ENCODE assay signal across 12 cellular contexts in genomic region chr1:46041974-46042373, GRCh38.
DNase-seq lines count a peak whose midpoint lies in the region; ATAC-seq, FAIRE-seq and TF ChIP-seq lines count a peak whose summit lies in the region.
"Had no signal": no experiment of that assay in that cellular context is flagged by ENCODE, and none has a peak within 500 bp of the region (broad histone marks: within the 10 kb centered on the region; RNA-seq: fewer than 3 reads in every experiment).

No MANE protein-coding gene starts in this region.

- TF ChIP-seq RAD21 in GM12878 (IDR thresholded peaks at IDR 0.05; ENCODE audit: insufficient read depth, low read depth, low read length) = no peak

- H3K9me3 ChIP-seq in GM12878 (replicated peaks; ENCODE audit: control insufficient read depth, insufficient read depth, low read length) = no peaks in the 10 kb centered on the region
- H3K9me3 ChIP-seq: esophagus squamous epithelium, SJSA1 had no signal

- H3K4me3 ChIP-seq in GM12878 = peak overlapping the region; percentile 13; the same call in 1 of the 2 replicates
- H3K4me3 ChIP-seq: coronary artery, esophagus squamous epithelium, SJSA1 had no signal

- DNase-seq in DMS53 (lab: John Stamatoyannopoulos, UW) (peak; percentile 55), NCI-H2171 (lab: John Stamatoyannopoulos, UW) (peak; percentile 61), GM12878 (ENCODE audit: low read depth, low spot score) (no peak), myocyte (ENCODE audit: low read depth) (peak; percentile 90), COR-L47 (lab: John Stamatoyannopoulos, UW) (no peak), HTR-8/SVneo (ENCODE audit: insufficient read length, low spot score) (no peak), D341Med (ENCODE audit: low spot score) (no peak), kidney glomerular epithelial cell (lab: John Stamatoyannopoulos, UW) (no peak)
- DNase-seq: esophagus squamous epithelium had no signal

- peaks cover 35% of the 10 kb centered on the region for H3K4me1 ChIP-seq in GM12878 (ENCODE audit: control insufficient read depth, insufficient read depth, low read length)
- H3K4me1 ChIP-seq: SJSA1 had no signal

- TF ChIP-seq CTCF in GM12878 (IDR thresholded peaks at IDR 0.05 in 2 of 3, conservative IDR thresholded peaks at IDR 0.05 in 1 of 3; ENCODE audit: control insufficient read depth in 2 of 3, extremely low read depth in 1 of 3, insufficient read depth in 1 of 3, low read depth in 3 of 3, low read length in 3 of 3) = no peak

- H3K27ac ChIP-seq in GM12878 (ENCODE audit: control insufficient read depth, insufficient read depth) = peak overlapping the region; percentile 61
- H3K27ac ChIP-seq: coronary artery, esophagus squamous epithelium, SJSA1 had no signal

- no peak for TF ChIP-seq POLR2A in GM12878 (IDR thresholded peaks at IDR 0.05; ENCODE audit: low read depth, low read length)

- H3K4me2 ChIP-seq in GM12878 (ENCODE audit: control insufficient read depth, insufficient read depth) = peak overlapping the region; percentile 55; the same call in 1 of the 2 replicates

- SMC1A ChIA-PET in GM12878 (lab: Charles Lee; ENCODE audit: uncharacterized antibody, unreplicated experiment) = interaction anchor here (0.9 to 5.3 kb wide), 14 partner anchors 11 to 356 kb away, joined by 3 to 43 read pairs (median 8); partner anchors contain the start of genes GPBP1L1, P3R3URF and PIK3R3

- H3K36me3 ChIP-seq in GM12878 (ENCODE audit: control insufficient read depth in 2 of 2, insufficient read depth in 2 of 2, low read length in 1 of 2) = peaks cover 3 to 5% of the 10 kb centered on the region in 2 experiments; a peak in 3 of 4 replicates
- H3K36me3 ChIP-seq: esophagus squamous epithelium had no signal

- intact Hi-C loops in GM12878 (cut with micrococcal nuclease; ENCODE audit: unreplicated experiment) = loop anchor here (2.0 kb wide), 1 partner anchor 91 kb away; the partner anchor contains the start of gene PIK3R3

- in situ Hi-C loops in GM12878 (cut with MboI) = no loop called here

- POLR2A ChIA-PET in GM12878 (lab: Charles Lee) = interaction anchor here (0.5 to 2.4 kb wide), 8 partner anchors 16 to 941 kb away, joined by 3 to 5 read pairs (median 4); no protein-coding TSS in a partner anchor

- RAD21 ChIA-PET in GM12878 (lab: Charles Lee; ENCODE audit: unreplicated experiment) = interaction anchor here (0.6 to 3.3 kb wide), 12 partner anchors 22 to 356 kb away, joined by 3 to 20 read pairs (median 4); partner anchors contain the start of genes GPBP1L1, PIK3R3 and TSPAN1

- H2AFZ ChIP-seq in GM12878 (ENCODE audit: control insufficient read depth, low read depth, low read length) = no peak overlapping the region

- no peaks in the 10 kb centered on the region for H4K20me1 ChIP-seq in GM12878 (ENCODE audit: control insufficient read depth, insufficient read depth)

- no peaks in the 10 kb centered on the region for H3K27me3 ChIP-seq in GM12878 (replicated peaks in 1 of 2; ENCODE audit: control insufficient read depth in 2 of 2, insufficient read depth in 2 of 2, low read length in 1 of 2)
- H3K27me3 ChIP-seq: esophagus squamous epithelium, SJSA1 had no signal

- peak; percentile 12; the same call in 2 of the 3 replicates for ATAC-seq in GM12878
- ATAC-seq: HCT116 had no signal

- CTCF ChIA-PET in GM12878 (lab: Yijun Ruan, JAX) = interaction anchor here (1.2 to 13.2 kb wide), 10 partner anchors 10 to 182 kb away, joined by 3 to 293 read pairs (median 4); partner anchors contain the start of genes P3R3URF and TSPAN1

- H3K79me2 ChIP-seq in GM12878 (ENCODE audit: control insufficient read depth, insufficient read depth, low read length) = no peaks in the 10 kb centered on the region

- TF ChIP-seq EP300 in GM12878 (IDR thresholded peaks at IDR 0.05; ENCODE audit: borderline replicate concordance in 1 of 2, control insufficient read depth in 1 of 2, low read depth in 2 of 2, low read length in 2 of 2) = no peak

- H3K9ac ChIP-seq in GM12878 (ENCODE audit: control insufficient read depth, insufficient read depth, low read length) = no peak overlapping the region; the same call in 1 of the 2 replicates

- no TSS peak for BruUV-seq in GM12878 (replicated peaks; lab: Mats Ljungman, UMichigan)

- FAIRE-seq in GM12878 (lab: Jason Lieb, UNC) (no peak), HTR-8/SVneo (lab: Jason Lieb, UNC) (no peak)

TF ChIP-seq in GM12878, 131 proteins besides CTCF, POLR2A, EP300 and RAD21 (continues in another document):
- TF ChIP-seq BACH1 (IDR thresholded peaks at IDR 0.05; ENCODE audit: borderline replicate concordance) = no peak
- TF ChIP-seq YBX1 (IDR thresholded peaks at IDR 0.05) = no peak
- no peak for TF ChIP-seq GABPA (IDR thresholded peaks at IDR 0.05; ENCODE audit: low read depth)
- TF ChIP-seq MTA3 (IDR thresholded peaks at IDR 0.05; ENCODE audit: borderline replicate concordance, low read length) = no peak
- TF ChIP-seq, protein P1, sequence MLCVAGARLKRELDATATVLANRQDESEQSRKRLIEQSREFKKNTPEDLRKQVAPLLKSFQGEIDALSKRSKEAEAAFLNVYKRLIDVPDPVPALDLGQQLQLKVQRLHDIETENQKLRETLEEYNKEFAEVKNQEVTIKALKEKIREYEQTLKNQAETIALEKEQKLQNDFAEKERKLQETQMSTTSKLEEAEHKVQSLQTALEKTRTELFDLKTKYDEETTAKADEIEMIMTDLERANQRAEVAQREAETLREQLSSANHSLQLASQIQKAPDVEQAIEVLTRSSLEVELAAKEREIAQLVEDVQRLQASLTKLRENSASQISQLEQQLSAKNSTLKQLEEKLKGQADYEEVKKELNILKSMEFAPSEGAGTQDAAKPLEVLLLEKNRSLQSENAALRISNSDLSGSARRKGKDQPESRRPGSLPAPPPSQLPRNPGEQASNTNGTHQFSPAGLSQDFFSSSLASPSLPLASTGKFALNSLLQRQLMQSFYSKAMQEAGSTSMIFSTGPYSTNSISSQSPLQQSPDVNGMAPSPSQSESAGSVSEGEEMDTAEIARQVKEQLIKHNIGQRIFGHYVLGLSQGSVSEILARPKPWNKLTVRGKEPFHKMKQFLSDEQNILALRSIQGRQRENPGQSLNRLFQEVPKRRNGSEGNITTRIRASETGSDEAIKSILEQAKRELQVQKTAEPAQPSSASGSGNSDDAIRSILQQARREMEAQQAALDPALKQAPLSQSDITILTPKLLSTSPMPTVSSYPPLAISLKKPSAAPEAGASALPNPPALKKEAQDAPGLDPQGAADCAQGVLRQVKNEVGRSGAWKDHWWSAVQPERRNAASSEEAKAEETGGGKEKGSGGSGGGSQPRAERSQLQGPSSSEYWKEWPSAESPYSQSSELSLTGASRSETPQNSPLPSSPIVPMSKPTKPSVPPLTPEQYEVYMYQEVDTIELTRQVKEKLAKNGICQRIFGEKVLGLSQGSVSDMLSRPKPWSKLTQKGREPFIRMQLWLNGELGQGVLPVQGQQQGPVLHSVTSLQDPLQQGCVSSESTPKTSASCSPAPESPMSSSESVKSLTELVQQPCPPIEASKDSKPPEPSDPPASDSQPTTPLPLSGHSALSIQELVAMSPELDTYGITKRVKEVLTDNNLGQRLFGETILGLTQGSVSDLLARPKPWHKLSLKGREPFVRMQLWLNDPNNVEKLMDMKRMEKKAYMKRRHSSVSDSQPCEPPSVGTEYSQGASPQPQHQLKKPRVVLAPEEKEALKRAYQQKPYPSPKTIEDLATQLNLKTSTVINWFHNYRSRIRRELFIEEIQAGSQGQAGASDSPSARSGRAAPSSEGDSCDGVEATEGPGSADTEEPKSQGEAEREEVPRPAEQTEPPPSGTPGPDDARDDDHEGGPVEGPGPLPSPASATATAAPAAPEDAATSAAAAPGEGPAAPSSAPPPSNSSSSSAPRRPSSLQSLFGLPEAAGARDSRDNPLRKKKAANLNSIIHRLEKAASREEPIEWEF (IDR thresholded peaks at IDR 0.05; ENCODE audit: insufficient replicate concordance, low read depth, low read length) = no peak
- TF ChIP-seq FOXK2 (IDR thresholded peaks at IDR 0.05) = no peak
- TF ChIP-seq RB1 (IDR thresholded peaks at IDR 0.05; ENCODE audit: borderline replicate concordance) = no peak
- no peak for TF ChIP-seq E4F1 (IDR thresholded peaks at IDR 0.05; ENCODE audit: borderline replicate concordance, partially characterized antibody)
- TF ChIP-seq ZBED1 (IDR thresholded peaks at IDR 0.05; ENCODE audit: borderline replicate concordance) = no peak
- TF ChIP-seq KAT2A (conservative IDR thresholded peaks at IDR 0.05; ENCODE audit: control insufficient read depth, low read depth, low read length) = no peak
- TF ChIP-seq CEBPB (IDR thresholded peaks at IDR 0.05; ENCODE audit: borderline replicate concordance in 1 of 2, low read depth in 2 of 2, low read length in 2 of 2) = no peak

Comparison
In these comparisons a context has a peak if more than half of its experiments do, and no peak if none do; other contexts are left out.
1. DNase-seq: peak in DMS53 (single experiment), NCI-H2171 (single experiment) and myocyte (single experiment); none in GM12878 (single experiment), COR-L47 (single experiment), HTR-8/SVneo (single experiment), D341Med (single experiment) and kidney glomerular epithelial cell (single experiment).